Comparison of ENCODE assay signal across 15 cellular contexts in the genomic region with DNA sequence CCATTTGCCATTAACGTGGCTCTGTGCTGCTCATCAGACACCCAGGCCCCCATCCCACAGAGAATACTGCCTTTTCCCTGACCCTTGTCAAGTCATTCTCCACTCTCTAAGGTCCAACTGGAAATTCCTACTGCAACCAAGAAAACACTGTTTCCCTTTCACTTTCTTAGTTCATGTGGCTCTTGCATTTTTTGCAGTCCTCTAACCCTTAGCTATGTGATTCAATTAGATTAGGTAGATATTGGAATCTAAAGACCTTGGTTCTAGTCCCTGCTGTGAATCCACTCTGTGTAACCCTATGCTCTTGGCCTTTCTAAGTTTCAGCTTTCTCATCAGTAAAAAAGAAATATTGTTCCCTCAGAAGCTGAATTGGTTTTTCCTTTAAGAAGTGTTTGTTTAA.
"Had no signal": no experiment of that assay in that cellular context is flagged by ENCODE, and none has a peak within 500 bp of the region (broad histone marks: within the 10 kb centered on the region; RNA-seq: fewer than 3 reads in every experiment).

No MANE protein-coding gene starts in this region.

- H3K4me3 ChIP-seq: body of pancreas, heart left ventricle, left ventricle myocardium inferior, thyroid gland, uterus had no signal

- DNase-seq: activated B cell treated with CpG ODN at 0.5 μM for 24 hours; activated CD4-positive, alpha-beta T cell treated with anti-CD3 and anti-CD28 coated beads, Interleukin-2, amount 10 ng/mL, durations not matched to agents 24 days and 14 days; activated naive CD4-positive, alpha-beta T cell treated with Interleukin-2 at 50 U/mL for 16 hours; body of pancreas; dermis blood vessel endothelial cell; erythroblast; foreskin fibroblast; heart left ventricle; islet precursor cell; left ventricle myocardium inferior; small intestine; thyroid gland; uterus had no signal

- H3K27ac Mint-ChIP-seq: activated B cell treated with CpG ODN at 0.5 μM for 24 hours; activated CD4-positive, alpha-beta T cell treated with anti-CD3 and anti-CD28 coated beads, Interleukin-2, amount 10 ng/mL, durations not matched to agents 24 days and 14 days; memory B cell had no signal

- H3K36me3 Mint-ChIP-seq: memory B cell had no signal

- FAIRE-seq: small intestine had no signal

- H3K27ac ChIP-seq: body of pancreas, left ventricle myocardium inferior, thyroid gland, uterus had no signal

- H3K4me3 Mint-ChIP-seq: activated B cell treated with CpG ODN at 0.5 μM for 24 hours; activated CD4-positive, alpha-beta T cell treated with anti-CD3 and anti-CD28 coated beads, Interleukin-2, amount 10 ng/mL, durations not matched to agents 24 days and 14 days; central memory CD8-positive, alpha-beta T cell; memory B cell had no signal

- H3K9me3 Mint-ChIP-seq: activated B cell treated with CpG ODN at 0.5 μM for 24 hours, memory B cell had no signal

- H3K27me3 ChIP-seq: body of pancreas, thyroid gland, uterus had no signal

- H3K4me1 ChIP-seq: body of pancreas, uterus had no signal

- H3K9me3 ChIP-seq: body of pancreas, heart left ventricle, left ventricle myocardium inferior, thyroid gland, uterus had no signal

- H3K4me1 Mint-ChIP-seq: activated B cell treated with CpG ODN at 0.5 μM for 24 hours; central memory CD8-positive, alpha-beta T cell; memory B cell had no signal

- H3K36me3 ChIP-seq: heart left ventricle, left ventricle myocardium inferior, thyroid gland, uterus had no signal

- H3K27me3 Mint-ChIP-seq: activated B cell treated with CpG ODN at 0.5 μM for 24 hours; activated CD4-positive, alpha-beta T cell treated with anti-CD3 and anti-CD28 coated beads, Interleukin-2, amount 10 ng/mL, durations not matched to agents 24 days and 14 days; central memory CD8-positive, alpha-beta T cell; memory B cell had no signal
